In genomic region chr12:47098099-47098498, GRCh38 we compare ENCODE assay signal across 19 cellular contexts. TPM values are rescaled to one million over a fixed set of nuclear protein-coding genes. Genes with fewer than 3 reads are reported as not detected.
DNase-seq lines count a peak whose midpoint lies in the region; ATAC-seq and TF ChIP-seq lines count a peak whose summit lies in the region.
"Had no signal": no experiment of that assay in that cellular context is flagged by ENCODE, and none has a peak within 500 bp of the region (broad histone marks: within the 10 kb centered on the region; RNA-seq: fewer than 3 reads in every experiment).

No MANE protein-coding gene starts in this region.

- CTCF ChIA-PET in IMR-90 (lab: Yijun Ruan, JAX): no interaction called here
- CTCF ChIA-PET in activated CD8-positive, alpha-beta T cell treated with anti-CD3 and anti-CD28 coated beads for 36 hours (lab: Charles Lee): no interaction called here

- no peaks in the 10 kb centered on the region for H3K36me3 Mint-ChIP-seq in activated T-helper 17 cell treated with anti-CD3 and anti-CD28 coated beads, Interleukin-2, amount 50 U/mL, for 72 hours (ENCODE audit: low read depth)
- no peaks in the 10 kb centered on the region for H3K36me3 Mint-ChIP-seq in activated CD8-positive, alpha-beta T cell treated with anti-CD3 and anti-CD28 coated beads for 36 hours (ENCODE audit: low read depth)
- H3K36me3 Mint-ChIP-seq: CD8-positive, alpha-beta T cell had no signal

- peaks cover 9 to 26% of the 10 kb centered on the region in 2 experiments; a peak in 3 of 4 replicates for H3K79me1 ChIP-seq in IMR-90 (ENCODE audit: low read depth in 1 of 2, low read length in 2 of 2)

- no peak for TF ChIP-seq POLR2A in IMR-90 (IDR thresholded peaks at IDR 0.05; ENCODE audit: low read depth, low read length)

- H3K9me3 Mint-ChIP-seq in activated T-helper 17 cell treated with anti-CD3 and anti-CD28 coated beads, Interleukin-2, amount 50 U/mL, for 72 hours: no peaks in the 10 kb centered on the region
- H3K9me3 Mint-ChIP-seq in activated CD8-positive, alpha-beta T cell treated with anti-CD3 and anti-CD28 coated beads for 36 hours: no peaks in the 10 kb centered on the region
- H3K9me3 Mint-ChIP-seq: CD8-positive, alpha-beta T cell; H9; IgD-negative memory B cell had no signal

- BruUV-seq in IMR-90 (replicated peaks; lab: Mats Ljungman, UMichigan): no TSS peak

- intact Hi-C loops in IMR-90 (cut with micrococcal nuclease): loop anchor here (5.0 kb wide), 2 partner anchors 49 to 204 kb away; no protein-coding TSS in a partner anchor
- intact Hi-C loops in ascending aorta (cut with DNase I): no loop called here
- intact Hi-C loops in tibial artery (cut with DNase I; ENCODE audit: low total_unique reads): no loop called here
- intact Hi-C loops in activated CD8-positive, alpha-beta T cell treated with anti-CD3 and anti-CD28 coated beads for 36 hours (cut with micrococcal nuclease): no loop called here

- H3K27me3 Mint-ChIP-seq in activated T-helper 17 cell treated with anti-CD3 and anti-CD28 coated beads, Interleukin-2, amount 50 U/mL, for 72 hours: no peaks in the 10 kb centered on the region
- H3K27me3 Mint-ChIP-seq in activated CD8-positive, alpha-beta T cell treated with anti-CD3 and anti-CD28 coated beads for 36 hours: no peaks in the 10 kb centered on the region
- H3K27me3 Mint-ChIP-seq: IgD-negative memory B cell had no signal

- peak overlapping the region; percentile 34 for H2AFZ ChIP-seq in IMR-90 (replicated peaks; ENCODE audit: low read length, poor library complexity)
- peak overlapping the region; percentile 44 for H2AFZ ChIP-seq in osteoblast (ENCODE audit: low read length)

- H2BK15ac ChIP-seq in IMR-90 (ENCODE audit: low read depth, low read length): peak overlapping the region; percentile 96

- H3K4me1 ChIP-seq in IMR-90 (ENCODE audit: control insufficient read depth, insufficient read depth, low read length) (peaks cover 11% of the 10 kb centered on the region), ascending aorta (peaks cover 0 to 45% of the 10 kb centered on the region in 2 donors), osteoblast (ENCODE audit: insufficient read depth, low read length) (peaks cover 52% of the 10 kb centered on the region), tibial artery (peaks cover 0 to 87% (median 19%) of the 10 kb centered on the region in 4 donors)
- H3K4me1 ChIP-seq: Peyer's patch had no signal

- dilution Hi-C loops in IMR-90 (cut with HindIII; ENCODE audit: low sequenced_read_pairs, unreplicated experiment): no loop called here

- H3K27me3 ChIP-seq in IMR-90 (ENCODE audit: control insufficient read depth, insufficient read depth, low read length) (no peaks in the 10 kb centered on the region), ascending aorta (no peaks in the 10 kb centered on the region), osteoblast (ENCODE audit: insufficient read depth, low read length) (no peaks in the 10 kb centered on the region), tibial artery (no peaks in the 10 kb centered on the region)
- H3K27me3 ChIP-seq: Peyer's patch had no signal

- H3K23ac ChIP-seq in IMR-90 (ENCODE audit: low read depth, low read length): peak overlapping the region; percentile 84

- 60% methylated on average over 1 of the region's 6 CpGs; no CpG with 5 or more reads in 1 of the 2 experiments for WGBS in IMR-90 (ENCODE audit: extremely low coverage in 2 of 2, insufficient read length in 1 of 2), 2 experiments

- H3K27ac ChIP-seq in IMR-90 (ENCODE audit: insufficient read depth, low read length): peak overlapping the region; percentile 0; the same call in 1 of the 2 replicates
- H3K27ac ChIP-seq in ascending aorta: peak overlapping the region; percentile 82 to 84
- peak overlapping the region; percentile 83 for H3K27ac ChIP-seq in osteoblast (ENCODE audit: low read depth, low read length)
- peak overlapping the region; percentile 77 to 85 for H3K27ac ChIP-seq in tibial artery

- peak overlapping the region; percentile 83 for H2AK9ac ChIP-seq in IMR-90 (replicated peaks; ENCODE audit: low read depth, low read length, poor library complexity)

- peak overlapping the region; percentile 31 for H2BK5ac ChIP-seq in IMR-90 (ENCODE audit: low read depth, low read length, poor library complexity, severe bottlenecking)

- TF ChIP-seq CTCF in IMR-90 (conservative IDR thresholded peaks at IDR 0.05; ENCODE audit: low read depth, low read length) (no peak), ascending aorta (IDR thresholded peaks at IDR 0.05) (no peak), osteoblast (IDR thresholded peaks at IDR 0.05; ENCODE audit: extremely low read depth, low read depth, low read length) (no peak), tibial artery (IDR thresholded peaks at IDR 0.05) (no peak)
- TF ChIP-seq CTCF in activated CD8-positive, alpha-beta T cell treated with anti-CD3 and anti-CD28 coated beads for 36 hours (IDR thresholded peaks at IDR 0.05): no peak

- H3K18ac ChIP-seq in IMR-90 (ENCODE audit: low read depth, low read length): peak overlapping the region; percentile 48

- ATAC-seq in IMR-90 (ENCODE audit: low read depth): no peak
- ATAC-seq in activated T-helper 17 cell treated with anti-CD3 and anti-CD28 coated beads, Interleukin-2, amount 50 U/mL, for 72 hours (replicated peaks): no peak
- ATAC-seq in activated CD8-positive, alpha-beta T cell treated with anti-CD3 and anti-CD28 coated beads for 36 hours: no peak
- ATAC-seq: CD8-positive, alpha-beta T cell; GM12878 had no signal

- H3K4me3 ChIP-seq in IMR-90 (ENCODE audit: insufficient read depth, low read depth, low read length) (no peak overlapping the region), ascending aorta (peak overlapping the region; percentile 14 to 37), osteoblast (ENCODE audit: insufficient read depth, low read length) (no peak overlapping the region), tibial artery (peak overlapping the region; percentile 21 to 31)
- H3K4me3 ChIP-seq: GM12878, Peyer's patch had no signal

- H2BK120ac ChIP-seq in IMR-90 (ENCODE audit: low read depth, low read length): peak overlapping the region; percentile 95

- in situ Hi-C loops in IMR-90 (cut with MboI; ENCODE audit: low sequenced_read_pairs): no loop called here
- in situ Hi-C loops in G401 (cut with HindIII; ENCODE audit: low sequenced_read_pairs): no loop called here

- peaks cover 8% of the 10 kb centered on the region for H3K4me1 Mint-ChIP-seq in activated T-helper 17 cell treated with anti-CD3 and anti-CD28 coated beads, Interleukin-2, amount 50 U/mL, for 72 hours
- H3K4me1 Mint-ChIP-seq in activated CD8-positive, alpha-beta T cell treated with anti-CD3 and anti-CD28 coated beads for 36 hours (ENCODE audit: low read depth): peaks cover 26% of the 10 kb centered on the region

- H3K4me2 ChIP-seq in IMR-90 (ENCODE audit: low read depth, low read length) (no peak overlapping the region), osteoblast (ENCODE audit: insufficient read depth, low read length) (peak overlapping the region; percentile 46)

- peak overlapping the region; percentile 96 for H3K14ac ChIP-seq in IMR-90 (replicated peaks; ENCODE audit: low read depth, low read length)

- no peaks in the 10 kb centered on the region for H3K36me3 ChIP-seq in IMR-90 (ENCODE audit: control insufficient read depth, insufficient read depth, low read length)
- H3K36me3 ChIP-seq in ascending aorta: no peaks in the 10 kb centered on the region
- H3K36me3 ChIP-seq in osteoblast (ENCODE audit: insufficient read depth, low read length): no peaks in the 10 kb centered on the region
- H3K36me3 ChIP-seq in tibial artery: no peaks in the 10 kb centered on the region
- H3K36me3 ChIP-seq: Peyer's patch had no signal

- H3K4me3 Mint-ChIP-seq in activated T-helper 17 cell treated with anti-CD3 and anti-CD28 coated beads, Interleukin-2, amount 50 U/mL, for 72 hours: no peak overlapping the region
- no peak overlapping the region for H3K4me3 Mint-ChIP-seq in activated CD8-positive, alpha-beta T cell treated with anti-CD3 and anti-CD28 coated beads for 36 hours
- H3K4me3 Mint-ChIP-seq: CD8-positive, alpha-beta T cell; H9; IgD-negative memory B cell had no signal

- DNase-seq in IMR-90 (no peak), ascending aorta (ENCODE audit: low spot score in 2 of 2) (no peak), osteoblast (ENCODE audit: insufficient read length, low spot score, missing footprints) (no peak), tibial artery (no peak), G401 (ENCODE audit: low spot score) (no peak)
- no peak for DNase-seq in activated CD8-positive, alpha-beta T cell treated with anti-CD3 and anti-CD28 coated beads for 36 hours
- DNase-seq: CD8-positive, alpha-beta T cell; DND-41; GDM1; H9; MV-4-11; NCI-H1417; NCI-H2081 treated with DMSO at 0.1 percent for 48 hours; NCI-H510A treated with DMSO at 0.1 percent for 48 hours; Peyer's patch; SHP77 had no signal

- H3K9me3 ChIP-seq in IMR-90 (ENCODE audit: control insufficient read depth, insufficient read depth, low read length) (no peaks in the 10 kb centered on the region), ascending aorta (no peaks in the 10 kb centered on the region), osteoblast (ENCODE audit: low read depth, low read length) (no peaks in the 10 kb centered on the region), tibial artery (no peaks in the 10 kb centered on the region)
- H3K9me3 ChIP-seq: Peyer's patch had no signal

- H3K79me2 ChIP-seq in osteoblast (ENCODE audit: insufficient read depth, low read length): no peaks in the 10 kb centered on the region

- peak overlapping the region; percentile 67 to 87 for H4K8ac ChIP-seq in IMR-90 (ENCODE audit: low read depth in 2 of 2, low read length in 2 of 2)

- peak overlapping the region; percentile 87; the same call in 1 of the 2 replicates for H3K56ac ChIP-seq in IMR-90 (ENCODE audit: extremely low read depth, insufficient read depth, low read length)

- no peak overlapping the region for H3K9ac ChIP-seq in IMR-90 (ENCODE audit: low read depth, low read length)

- H3K9me1 ChIP-seq in IMR-90 (ENCODE audit: insufficient read depth, low read length): peaks cover 11% of the 10 kb centered on the region

- H4K91ac ChIP-seq in IMR-90 (ENCODE audit: insufficient read depth, low read depth, low read length): peak overlapping the region; percentile 94

- POLR2A ChIA-PET in IMR-90 (lab: Charles Lee; ENCODE audit: unreplicated experiment): no interaction called here
- POLR2A ChIA-PET in activated CD8-positive, alpha-beta T cell treated with anti-CD3 and anti-CD28 coated beads for 36 hours (lab: Charles Lee): no interaction called here

- no peak for TF ChIP-seq RAD21 in IMR-90 (IDR thresholded peaks at IDR 0.05; ENCODE audit: low read length)

- H2AK5ac ChIP-seq in IMR-90 (ENCODE audit: low read depth, low read length): peak overlapping the region; percentile 98

- H4K20me1 ChIP-seq in IMR-90 (ENCODE audit: insufficient read depth, low read length): no peaks in the 10 kb centered on the region
- no peaks in the 10 kb centered on the region for H4K20me1 ChIP-seq in osteoblast (ENCODE audit: insufficient read depth, low read length)

- peak overlapping the region; percentile 26 for H4K5ac ChIP-seq in IMR-90 (ENCODE audit: low read depth, low read length)

- peak overlapping the region; percentile 99 for H3K4ac ChIP-seq in IMR-90 (ENCODE audit: low read depth, low read length)

- H3K27ac Mint-ChIP-seq in activated T-helper 17 cell treated with anti-CD3 and anti-CD28 coated beads, Interleukin-2, amount 50 U/mL, for 72 hours: no peak overlapping the region
- H3K27ac Mint-ChIP-seq in activated CD8-positive, alpha-beta T cell treated with anti-CD3 and anti-CD28 coated beads for 36 hours: no peak overlapping the region
- H3K27ac Mint-ChIP-seq: CD8-positive, alpha-beta T cell; H9 had no signal

- peak overlapping the region; percentile 99 for H2BK20ac ChIP-seq in IMR-90 (ENCODE audit: low read depth, low read length)

RNA-seq across cellular contexts. Expression of gene AMIGO2, which starts 18.3 kb away (rescaled TPM):
- 31.7 and 32.6 TPM in 2 replicates for total RNA-seq in IMR-90 (2012; rRNA removed)
- polyA plus RNA-seq in IMR-90 (2012; rRNA removed): 17.1 and 20.1 TPM in 2 replicates
- polyA plus RNA-seq in IMR-90 (2012; cell fraction: cytosol; rRNA removed): 4.4 and 5.0 TPM in 2 replicates
- 5.1 and 26.1 TPM in 2 replicates for polyA plus RNA-seq in IMR-90 (2012; cell fraction: nucleus; rRNA removed; ENCODE audit: low replicate concordance)
- 22.7 TPM for total RNA-seq in ascending aorta
- 5.6 and 8.0 TPM in 2 replicates for total RNA-seq in osteoblast
- 155 and 186 TPM in 2 replicates for total RNA-seq in G401 (2014; rRNA removed; shearing (Covaris generic))
- total RNA-seq in activated T-helper 17 cell treated with anti-CD3 and anti-CD28 coated beads, Interleukin-2, amount 50 U/mL, for 72 hours: 10 to 100 TPM in 1 of 2 donors, 1 to 10 TPM in 1; 4.9 to 11.7 TPM
- total RNA-seq in activated CD8-positive, alpha-beta T cell treated with anti-CD3 and anti-CD28 coated beads for 36 hours: 10 to 100 TPM; 12.1 to 12.5 TPM

RNA-seq across cellular contexts. Expression of gene PCED1B, which starts 18.7 kb away (rescaled TPM):
- total RNA-seq in IMR-90 (2012; rRNA removed) (0.28 and 0.36 TPM in 2 replicates), ascending aorta (1.5 TPM), osteoblast (0.29 and 0.36 TPM in 2 replicates)
- 2.0 and 2.6 TPM in 2 replicates for polyA plus RNA-seq in IMR-90 (2012; rRNA removed)
- polyA plus RNA-seq in IMR-90 (2012; cell fraction: cytosol; rRNA removed): 1.4 and 2.1 TPM in 2 replicates
- 5.1 and 8.9 TPM in 2 replicates for polyA plus RNA-seq in IMR-90 (2012; cell fraction: nucleus; rRNA removed; ENCODE audit: low replicate concordance)
- 9.2 and 9.5 TPM in 2 replicates for total RNA-seq in G401 (2014; rRNA removed; shearing (Covaris generic))
- 100 to 1,000 TPM in 1 of 2 donors, 10 to 100 TPM in 1; 31.0 to 107 TPM for total RNA-seq in activated T-helper 17 cell treated with anti-CD3 and anti-CD28 coated beads, Interleukin-2, amount 50 U/mL, for 72 hours
- total RNA-seq in activated CD8-positive, alpha-beta T cell treated with anti-CD3 and anti-CD28 coated beads for 36 hours: 100 to 1,000 TPM; 117 to 119 TPM

Comparison
In these comparisons a context has a peak if more than half of its experiments do, and no peak if none do; other contexts are left out.
1. H3K27ac ChIP-seq: peak in every context shown above with its lines; median percentile 83 in ascending aorta; 83 in osteoblast; 81 in tibial artery; 0 in IMR-90.
2. H3K4me3 ChIP-seq: peak in ascending aorta (2 of 2) and tibial artery (2 of 2); none in IMR-90 (single experiment) and osteoblast (single experiment).